23 cellular contexts compared by ENCODE assay signal in genomic region chr3:13279532-13279910, GRCh38.
"Had no signal": no experiment of that assay in that cellular context is flagged by ENCODE, and none has a peak within 500 bp of the region (broad histone marks: within the 10 kb centered on the region; RNA-seq: fewer than 3 reads in every experiment).

No MANE protein-coding gene starts in this region.

- H3K4me1 ChIP-seq: SJSA1 had no signal

- DNase-seq: activated CD4-positive, alpha-beta T cell treated with anti-CD3 and anti-CD28 coated beads for 4 hours; activated CD8-positive, alpha-beta memory T cell treated with anti-CD3 and anti-CD28 coated beads, Interleukin-2, amount 50 U/mL, for 4 hours; activated CD8-positive, alpha-beta T cell treated with anti-CD3 and anti-CD28 coated beads for 36 hours; activated naive CD8-positive, alpha-beta T cell treated with anti-CD3 and anti-CD28 coated beads, Interleukin-2, amount 50 U/mL, for 24 hours; amniotic stem cell; KG1; NCI-H1048; NCI-H1417; NCI-H1694; NCI-H2029 treated with DMSO at 0.1 percent for 48 hours; NCI-H345; NCI-H510A treated with DMSO at 0.1 percent for 48 hours; NCI-H69; NK-92 treated with Interleukin-12 subunit alpha and Interleukin-12 subunit beta, amount 100 ng/mL, for 24 hours; OCI-M1; RPMI8226; SHP77 had no signal

- H3K4me3 ChIP-seq: SJSA1 had no signal

- H3K36me3 ChIP-seq: SJSA1 had no signal

- FAIRE-seq: astrocyte had no signal

- ATAC-seq: activated CD4-positive, CD25-positive, alpha-beta regulatory T cell treated with anti-CD3 and anti-CD28 coated beads, Interleukin-2, amount 50 U/mL, for 24 hours; activated CD8-positive, alpha-beta T cell treated with anti-CD3 and anti-CD28 coated beads for 36 hours; activated naive CD4-positive, alpha-beta T cell treated with anti-CD3 and anti-CD28 coated beads, Interleukin-2, amount 50 U/mL, for 72 hours; activated naive CD8-positive, alpha-beta T cell treated with anti-CD3 and anti-CD28 coated beads, Interleukin-2, amount 50 U/mL, for 24 hours; Panc1; SK-N-SH treated with all-trans-retinoic acid at 6 μM for 48 hours had no signal

- H3K27ac ChIP-seq: SJSA1 had no signal
